In genomic region chr1:208069317-208069716, GRCh38 we compare ENCODE assay signal across 27 cellular contexts.
DNase-seq lines count a peak whose midpoint lies in the region; ATAC-seq and TF ChIP-seq lines count a peak whose summit lies in the region.
"Had no signal": no experiment of that assay in that cellular context is flagged by ENCODE, and none has a peak within 500 bp of the region (broad histone marks: within the 10 kb centered on the region; RNA-seq: fewer than 3 reads in every experiment).

No MANE protein-coding gene starts in this region.

- H3K9me3 Mint-ChIP-seq in CD4-positive, CD25-positive, alpha-beta regulatory T cell = no peaks in the 10 kb centered on the region
- peaks cover 2% of the 10 kb centered on the region for H3K9me3 Mint-ChIP-seq in endodermal cell
- H3K9me3 Mint-ChIP-seq: activated CD8-positive, alpha-beta T cell treated with anti-CD3 and anti-CD28 coated beads for 36 hours; CD14-positive monocyte had no signal

- DNase-seq in BE2C = peak; percentile 33
- no peak for DNase-seq in CD4-positive, CD25-positive, alpha-beta regulatory T cell
- peak; percentile 80 for DNase-seq in NCI-H2171 (lab: John Stamatoyannopoulos, UW)
- DNase-seq in endodermal cell = no peak
- DNase-seq in OCI-LY7 (ENCODE audit: low spot score) = no peak
- DNase-seq in 8988T = no peak
- no peak for DNase-seq in colonic mucosa
- DNase-seq in stimulated activated CD4-positive, alpha-beta T cell treated with anti-CD3 and anti-CD28 coated beads, Interleukin-1b, Interleukin-23, amount 100 ng/mL, for 48 hours = no peak
- DNase-seq: activated CD4-positive, alpha-beta T cell treated with anti-CD3 and anti-CD28 coated beads for 1 hour; activated CD8-positive, alpha-beta T cell treated with anti-CD3 and anti-CD28 coated beads for 36 hours; aorta; cortex of kidney; foreskin melanocyte; GOT3; heart right ventricle; IMR-90; NCI-H526; stimulated activated CD4-positive, alpha-beta T cell treated with anti-CD3 and anti-CD28 coated beads, Interleukin-15, amount 100 ng/mL, for 24 hours; stimulated activated naive CD4-positive, alpha-beta T cell treated with Interleukin-2 at 50 U/mL for 16 hours; T-helper 2 cell; uterus had no signal

- CTCF ChIA-PET in OCI-LY7 (lab: Charles Lee; ENCODE audit: unreplicated experiment) = no interaction called here

- H3K27ac ChIP-seq in CD4-positive, CD25-positive, alpha-beta regulatory T cell (ENCODE audit: insufficient read depth, low read length, poor library complexity, severe bottlenecking) = no peak overlapping the region
- H3K27ac ChIP-seq in endodermal cell (ENCODE audit: low read depth, low read length) (peak overlapping the region; percentile 12), OCI-LY7 (ENCODE audit: low read depth, low read length, poor library complexity, severe bottlenecking) (no peak overlapping the region), colonic mucosa (no peak overlapping the region)
- H3K27ac ChIP-seq: esophagus muscularis mucosa, heart right ventricle, RWPE1, SK-N-MC, uterus had no signal

- no peak overlapping the region for H3K4me3 Mint-ChIP-seq in CD4-positive, CD25-positive, alpha-beta regulatory T cell
- no peak overlapping the region for H3K4me3 Mint-ChIP-seq in endodermal cell
- H3K4me3 Mint-ChIP-seq: activated CD8-positive, alpha-beta T cell treated with anti-CD3 and anti-CD28 coated beads for 36 hours; activated naive CD8-positive, alpha-beta T cell; CD14-positive monocyte had no signal

- no TSS peak for BruUV-seq in OCI-LY7 (replicated peaks; lab: Mats Ljungman, UMichigan)

- POLR2A ChIA-PET in OCI-LY7 (lab: Charles Lee) = no interaction called here

- intact Hi-C loops in OCI-LY7 (cut with micrococcal nuclease; ENCODE audit: unreplicated experiment) (no loop called here), colonic mucosa (cut with DNase I) (no loop called here)

- no peaks in the 10 kb centered on the region for H3K9me2 ChIP-seq in OCI-LY7 (ENCODE audit: insufficient read depth, low read length)

- H4K20me1 ChIP-seq in OCI-LY7 (ENCODE audit: insufficient read depth, low read length) = no peaks in the 10 kb centered on the region

- peaks cover 9% of the 10 kb centered on the region for H3K27me3 Mint-ChIP-seq in CD4-positive, CD25-positive, alpha-beta regulatory T cell
- no peaks in the 10 kb centered on the region for H3K27me3 Mint-ChIP-seq in endodermal cell (ENCODE audit: insufficient read depth)
- H3K27me3 Mint-ChIP-seq: activated CD8-positive, alpha-beta T cell treated with anti-CD3 and anti-CD28 coated beads for 36 hours; activated naive CD8-positive, alpha-beta T cell had no signal

- H3K27me3 ChIP-seq in BE2C (no peaks in the 10 kb centered on the region), endodermal cell (ENCODE audit: control insufficient read depth, insufficient read depth, low read length, poor library complexity, severe bottlenecking) (no peaks in the 10 kb centered on the region), colonic mucosa (no peaks in the 10 kb centered on the region)
- H3K27me3 ChIP-seq in CD4-positive, CD25-positive, alpha-beta regulatory T cell (ENCODE audit: control insufficient read depth, insufficient read depth, low read length) = peaks cover 4% of the 10 kb centered on the region
- H3K27me3 ChIP-seq: esophagus muscularis mucosa, heart right ventricle, uterus had no signal

- H3K4me3 ChIP-seq in BE2C (ENCODE audit: low read depth, low read length) (no peak overlapping the region), endodermal cell (ENCODE audit: low read length) (no peak overlapping the region), OCI-LY7 (ENCODE audit: low read depth, low read length, poor library complexity, severe bottlenecking) (no peak overlapping the region), colonic mucosa (no peak overlapping the region)
- H3K4me3 ChIP-seq in CD4-positive, CD25-positive, alpha-beta regulatory T cell (ENCODE audit: low read depth, low read length) = no peak overlapping the region
- H3K4me3 ChIP-seq: esophagus muscularis mucosa, heart right ventricle, SK-N-MC, uterus had no signal

- H2AFZ ChIP-seq in OCI-LY7 (ENCODE audit: low read length) = no peak overlapping the region

- H3K79me2 ChIP-seq in OCI-LY7 (ENCODE audit: insufficient read depth, low read depth, low read length) = no peaks in the 10 kb centered on the region

- H3K36me3 ChIP-seq in BE2C = peaks cover 25% of the 10 kb centered on the region
- H3K36me3 ChIP-seq in CD4-positive, CD25-positive, alpha-beta regulatory T cell (ENCODE audit: control insufficient read depth, insufficient read depth, low read length) = no peaks in the 10 kb centered on the region
- peaks cover 93% of the 10 kb centered on the region for H3K36me3 ChIP-seq in endodermal cell (ENCODE audit: control insufficient read depth, insufficient read depth, low read length)
- H3K36me3 ChIP-seq in OCI-LY7 (ENCODE audit: insufficient read depth, low read length) = no peaks in the 10 kb centered on the region
- no peaks in the 10 kb centered on the region for H3K36me3 ChIP-seq in colonic mucosa
- H3K36me3 ChIP-seq: uterus had no signal

- ATAC-seq in CD4-positive, CD25-positive, alpha-beta regulatory T cell (ENCODE audit: low read depth in 2 of 2) = no peak
- ATAC-seq: activated CD8-positive, alpha-beta T cell treated with anti-CD3 and anti-CD28 coated beads for 36 hours; heart right ventricle had no signal

- H3K36me3 Mint-ChIP-seq in CD4-positive, CD25-positive, alpha-beta regulatory T cell = no peaks in the 10 kb centered on the region
- H3K36me3 Mint-ChIP-seq in endodermal cell (ENCODE audit: low read depth) = peaks cover 52% of the 10 kb centered on the region
- H3K36me3 Mint-ChIP-seq: activated naive CD8-positive, alpha-beta T cell; CD14-positive monocyte had no signal

- peak overlapping the region in 2 of 3 donors; percentile 52 to 55 for H3K27ac Mint-ChIP-seq in CD4-positive, CD25-positive, alpha-beta regulatory T cell
- H3K27ac Mint-ChIP-seq in endodermal cell = no peak overlapping the region
- H3K27ac Mint-ChIP-seq: activated CD8-positive, alpha-beta T cell treated with anti-CD3 and anti-CD28 coated beads for 36 hours; activated naive CD8-positive, alpha-beta T cell; progenitor cell of endocrine pancreas had no signal

- WGBS in endodermal cell (ENCODE audit: insufficient coverage in 1 of 2, insufficient read length in 1 of 2), 2 experiments = 92 to 94% methylated on average over 7 to 8 of the region's 8 CpGs

- no peak overlapping the region for H3K4me2 ChIP-seq in OCI-LY7 (ENCODE audit: low read length)

- H3K4me1 ChIP-seq in BE2C (peaks cover 18% of the 10 kb centered on the region), endodermal cell (ENCODE audit: control insufficient read depth, insufficient read depth, low read length) (peaks cover 28% of the 10 kb centered on the region), OCI-LY7 (ENCODE audit: insufficient read depth, low read length, poor library complexity, severe bottlenecking) (no peaks in the 10 kb centered on the region), colonic mucosa (no peaks in the 10 kb centered on the region)
- H3K4me1 ChIP-seq in CD4-positive, CD25-positive, alpha-beta regulatory T cell (ENCODE audit: control insufficient read depth, insufficient read depth, low read length, poor library complexity, severe bottlenecking) = no peaks in the 10 kb centered on the region
- H3K4me1 ChIP-seq: uterus had no signal

- no peak for TF ChIP-seq CTCF in BE2C (IDR thresholded peaks at IDR 0.05; ENCODE audit: low read depth, low read length)
- no peak for TF ChIP-seq CTCF in endodermal cell (conservative IDR thresholded peaks at IDR 0.05)
- no peak for TF ChIP-seq CTCF in OCI-LY7 (conservative IDR thresholded peaks at IDR 0.05; ENCODE audit: low read length)
- no peak for TF ChIP-seq CTCF in colonic mucosa (IDR thresholded peaks at IDR 0.05)

- H3K4me1 Mint-ChIP-seq in CD4-positive, CD25-positive, alpha-beta regulatory T cell = no peaks in the 10 kb centered on the region
- peaks cover 38% of the 10 kb centered on the region for H3K4me1 Mint-ChIP-seq in endodermal cell

- no peaks in the 10 kb centered on the region for H3K9me3 ChIP-seq in BE2C
- H3K9me3 ChIP-seq in CD4-positive, CD25-positive, alpha-beta regulatory T cell (ENCODE audit: control insufficient read depth in 2 of 2, low read length in 2 of 2) = no peaks in the 10 kb centered on the region
- no peaks in the 10 kb centered on the region for H3K9me3 ChIP-seq in endodermal cell (ENCODE audit: control insufficient read depth, low read length)
- no peaks in the 10 kb centered on the region for H3K9me3 ChIP-seq in OCI-LY7 (ENCODE audit: low read length)
- H3K9me3 ChIP-seq in colonic mucosa = no peaks in the 10 kb centered on the region
- H3K9me3 ChIP-seq: esophagus muscularis mucosa, heart right ventricle, uterus had no signal

- H3K9ac ChIP-seq in endodermal cell (ENCODE audit: extremely low read depth, low read length, poor library complexity, severe bottlenecking) = no peak overlapping the region
- H3K9ac ChIP-seq in colonic mucosa (ENCODE audit: low read depth in 2 of 2, low read length in 2 of 2) = no peak overlapping the region

Comparison
In these comparisons a context has a peak if more than half of its experiments do, and no peak if none do; other contexts are left out.
1. DNase-seq: peak in BE2C (single experiment) and NCI-H2171 (single experiment); none in CD4-positive, CD25-positive, alpha-beta regulatory T cell (0 of 3), endodermal cell (single experiment), OCI-LY7 (single experiment), 8988T (single experiment), colonic mucosa (single experiment) and stimulated activated CD4-positive, alpha-beta T cell treated with anti-CD3 and anti-CD28 coated beads, Interleukin-1b, Interleukin-23, amount 100 ng/mL, for 48 hours (single experiment).